27 cellular contexts compared by ENCODE assay signal in the genomic region with DNA sequence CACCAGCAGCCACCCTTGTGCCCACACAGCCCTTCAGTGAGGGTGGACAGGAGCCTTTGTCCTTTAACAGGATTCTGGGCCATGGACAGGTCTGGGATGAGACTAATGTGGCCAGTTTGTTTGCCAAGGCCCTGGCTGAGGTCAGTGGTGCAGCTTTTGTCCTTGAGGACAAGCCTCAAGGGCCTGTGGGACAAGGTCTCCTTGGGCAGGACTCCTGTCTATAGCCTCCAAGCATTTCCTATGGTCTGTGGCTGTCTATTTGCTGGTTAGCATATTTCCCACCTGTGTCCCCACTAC. TPM values are rescaled to one million over a fixed set of nuclear protein-coding genes. Genes with fewer than 3 reads are reported as not detected.
"Had no signal": no experiment of that assay in that cellular context is flagged by ENCODE, and none has a peak within 500 bp of the region (broad histone marks: within the 10 kb centered on the region; RNA-seq: fewer than 3 reads in every experiment).

No MANE protein-coding gene starts in this region.

- H3K4me3 ChIP-seq: dorsolateral prefrontal cortex, heart left ventricle, neural progenitor cell, pancreas, prostate gland, right lobe of liver, tibial artery, upper lobe of left lung, uterus had no signal

- H3K27me3 Mint-ChIP-seq: stimulated activated naive CD8-positive, alpha-beta T cell treated with anti-CD3 and anti-CD28 coated beads, Interleukin-15, Interleukin-2, amounts not matched to agents 100 ng/mL and 50 ng/mL, for 24 hours had no signal

- H3K4me3 Mint-ChIP-seq: mesothelial cell of epicardium; natural killer cell treated with Interleukin-12 subunit alpha and Interleukin-12 subunit beta and Interleukin-15 and Interleukin-18, amount 100 ng/mL, for 72 hours; neural progenitor cell; stimulated activated effector memory CD8-positive, alpha-beta T cell treated with anti-CD3 and anti-CD28 coated beads, Interleukin-12 subunit alpha, Interleukin-12 subunit beta, amount 100 ng/mL, for 72 hours; stimulated activated naive CD8-positive, alpha-beta T cell treated with anti-CD3 and anti-CD28 coated beads, Interleukin-15, Interleukin-2, amounts not matched to agents 100 ng/mL and 50 ng/mL, for 24 hours had no signal

- H3K27ac Mint-ChIP-seq: mesothelial cell of epicardium; natural killer cell treated with Interleukin-12 subunit alpha and Interleukin-12 subunit beta and Interleukin-15 and Interleukin-18, amount 100 ng/mL, for 72 hours; stimulated activated naive CD8-positive, alpha-beta T cell treated with anti-CD3 and anti-CD28 coated beads, Interleukin-15, Interleukin-2, amounts not matched to agents 100 ng/mL and 50 ng/mL, for 24 hours had no signal

- H3K36me3 Mint-ChIP-seq: neural progenitor cell; stimulated activated effector memory CD8-positive, alpha-beta T cell treated with anti-CD3 and anti-CD28 coated beads, Interleukin-12 subunit alpha, Interleukin-12 subunit beta, amount 100 ng/mL, for 72 hours had no signal

- DNase-seq: cortex of kidney; dorsolateral prefrontal cortex; effector CD8-positive, alpha-beta T cell; heart left ventricle; hypothalamus; kidney glomerular epithelial cell; mammary epithelial cell; occipital lobe; pancreas; right lobe of liver; stimulated activated CD4-positive, alpha-beta T cell treated with anti-CD3 and anti-CD28 coated beads, Interleukin-4, amount 100 ng/mL, for 1 hour; stimulated activated CD8-positive, alpha-beta memory T cell treated with anti-CD3 and anti-CD28 coated beads, Interleukin-4, amount 100 ng/mL, for 48 hours; uterus had no signal

- H3K27me3 ChIP-seq: dorsolateral prefrontal cortex, pancreas, right lobe of liver, upper lobe of left lung, uterus had no signal

- H3K9me3 ChIP-seq: pancreas, prostate gland, uterus had no signal

- H3K4me1 Mint-ChIP-seq: mesothelial cell of epicardium, neural progenitor cell had no signal

- H3K27ac ChIP-seq: dorsolateral prefrontal cortex, heart left ventricle, neural progenitor cell, pancreas, prostate gland, right lobe of liver, tibial artery, upper lobe of left lung, uterus had no signal

- H3K4me1 ChIP-seq: neural progenitor cell, pancreas, prostate gland, right lobe of liver, tibial artery, upper lobe of left lung, uterus had no signal

- H3K36me3 ChIP-seq: heart left ventricle, neural progenitor cell, pancreas, prostate gland, right lobe of liver, tibial artery, upper lobe of left lung, uterus had no signal

RNA-seq across cellular contexts. Expression of a gene that starts 44.1 kb away (rescaled TPM):
- total RNA-seq: dorsolateral prefrontal cortex; fibroblast of lung; frontal cortex; glomerular endothelial cell; heart left ventricle; liver; mammary epithelial cell; mesothelial cell of epicardium; natural killer cell treated with Interleukin-12 subunit alpha and Interleukin-12 subunit beta and Interleukin-15 and Interleukin-18, amount 100 ng/mL, for 72 hours; occipital lobe; pancreas; renal cortical epithelial cell; right lobe of liver; temporal lobe; upper lobe of left lung; uterus had no signal

RNA-seq across cellular contexts. Expression of a gene that starts 47.3 kb away (rescaled TPM):
- total RNA-seq: dorsolateral prefrontal cortex; fibroblast of lung; frontal cortex; glomerular endothelial cell; heart left ventricle; mammary epithelial cell; mesothelial cell of epicardium; natural killer cell treated with Interleukin-12 subunit alpha and Interleukin-12 subunit beta and Interleukin-15 and Interleukin-18, amount 100 ng/mL, for 72 hours; renal cortical epithelial cell; temporal lobe; uterus had no signal
